In the genomic region with DNA sequence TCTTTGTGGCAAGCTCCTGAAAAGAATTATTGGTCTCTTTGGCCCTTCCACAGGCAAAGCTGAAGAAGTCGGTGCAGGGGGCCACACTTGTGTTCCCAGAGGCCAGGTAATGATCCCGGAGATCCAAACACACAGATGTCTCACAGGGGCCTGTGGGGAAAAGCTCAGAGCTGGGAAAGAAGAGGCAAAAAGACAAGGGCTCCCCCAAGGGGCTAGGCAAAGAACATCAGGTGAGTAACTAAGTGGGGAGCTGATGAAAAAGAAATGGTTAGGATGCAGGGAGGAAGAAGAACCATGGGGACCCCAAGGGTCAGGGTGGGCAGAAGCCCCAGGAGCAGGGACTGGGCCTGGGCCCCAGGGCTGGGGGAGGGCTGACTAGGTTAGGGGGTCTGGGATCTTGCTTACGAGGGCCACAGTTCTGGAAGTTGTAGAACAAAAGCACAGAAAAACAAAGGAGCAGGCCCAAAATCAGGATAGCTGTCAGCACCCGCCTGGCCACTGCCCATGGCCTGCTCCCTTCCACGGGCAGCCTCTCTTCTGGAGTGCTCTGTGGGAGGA, we compare ENCODE assay signal across 1 cellular context.
A peak's percentile ranks its signal among the peaks of the same experiment; 100 is the strongest.
TF ChIP-seq lines count a peak whose summit lies in the region.

No MANE protein-coding gene starts in this region.

TF ChIP-seq in K562, 482 proteins besides CTCF, POLR2A, EP300 and RAD21 (continued from another document):
- TF ChIP-seq, protein P1, sequence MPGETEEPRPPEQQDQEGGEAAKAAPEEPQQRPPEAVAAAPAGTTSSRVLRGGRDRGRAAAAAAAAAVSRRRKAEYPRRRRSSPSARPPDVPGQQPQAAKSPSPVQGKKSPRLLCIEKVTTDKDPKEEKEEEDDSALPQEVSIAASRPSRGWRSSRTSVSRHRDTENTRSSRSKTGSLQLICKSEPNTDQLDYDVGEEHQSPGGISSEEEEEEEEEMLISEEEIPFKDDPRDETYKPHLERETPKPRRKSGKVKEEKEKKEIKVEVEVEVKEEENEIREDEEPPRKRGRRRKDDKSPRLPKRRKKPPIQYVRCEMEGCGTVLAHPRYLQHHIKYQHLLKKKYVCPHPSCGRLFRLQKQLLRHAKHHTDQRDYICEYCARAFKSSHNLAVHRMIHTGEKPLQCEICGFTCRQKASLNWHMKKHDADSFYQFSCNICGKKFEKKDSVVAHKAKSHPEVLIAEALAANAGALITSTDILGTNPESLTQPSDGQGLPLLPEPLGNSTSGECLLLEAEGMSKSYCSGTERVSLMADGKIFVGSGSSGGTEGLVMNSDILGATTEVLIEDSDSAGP (CRISPR knock-in tag; IDR thresholded peaks at IDR 0.05), result no peak
- TF ChIP-seq, protein P2, sequence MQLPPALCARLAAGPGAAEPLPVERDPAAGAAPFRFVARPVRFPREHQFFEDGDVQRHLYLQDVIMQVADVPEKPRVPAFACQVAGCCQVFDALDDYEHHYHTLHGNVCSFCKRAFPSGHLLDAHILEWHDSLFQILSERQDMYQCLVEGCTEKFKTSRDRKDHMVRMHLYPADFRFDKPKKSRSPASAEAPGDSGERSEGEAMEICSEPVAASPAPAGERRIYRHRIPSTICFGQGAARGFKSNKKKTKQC (CRISPR knock-in tag; IDR thresholded peaks at IDR 0.05), result no peak
- TF ChIP-seq ELF2 (CRISPR knock-in tag; IDR thresholded peaks at IDR 0.05) (no peak), KAT7 (CRISPR knock-in tag; IDR thresholded peaks at IDR 0.05; ENCODE audit: borderline replicate concordance) (no peak), SAP30 (IDR thresholded peaks at IDR 0.05; ENCODE audit: borderline replicate concordance, insufficient read depth, low read depth, low read length, poor library complexity, severe bottlenecking) (no peak), ZFX (CRISPR knock-in tag; IDR thresholded peaks at IDR 0.05) (no peak), ZBTB33 (CRISPR knock-in tag; IDR thresholded peaks at IDR 0.05) (0 out of 2 replicates have a peak, but pooled peaks have one; percentile 24), ARID4B (CRISPR knock-in tag; IDR thresholded peaks at IDR 0.05) (no peak), ARID3A (IDR thresholded peaks at IDR 0.05; ENCODE audit: borderline replicate concordance, low read depth, low read length) (no peak), CAMTA2 (CRISPR knock-in tag; conservative IDR thresholded peaks at IDR 0.05) (no peak), SAFB (IDR thresholded peaks at IDR 0.05; ENCODE audit: borderline replicate concordance, low read depth, low read length) (no peak), MEF2D (tag; conservative IDR thresholded peaks at IDR 0.05; ENCODE audit: low read depth) (no peak), SIX5 (IDR thresholded peaks at IDR 0.05; ENCODE audit: borderline replicate concordance in 1 of 2, insufficient read depth in 1 of 2, low read depth in 1 of 2, low read length in 2 of 2) (no peak), DPF2 (IDR thresholded peaks at IDR 0.05) (no peak), FOXM1 (IDR thresholded peaks at IDR 0.05; ENCODE audit: low read depth) (no peak), FOXM1 (CRISPR knock-in tag; IDR thresholded peaks at IDR 0.05; ENCODE audit: low read depth) (0 out of 2 replicates have a peak, but pooled peaks have one; percentile 14), NEUROD1 (IDR thresholded peaks at IDR 0.05; ENCODE audit: borderline replicate concordance, low read depth, low read length, partially characterized antibody) (peak; percentile 14), HDAC3 (IDR thresholded peaks at IDR 0.05; ENCODE audit: borderline replicate concordance, partially characterized antibody) (no peak)
- TF ChIP-seq, protein P3, sequence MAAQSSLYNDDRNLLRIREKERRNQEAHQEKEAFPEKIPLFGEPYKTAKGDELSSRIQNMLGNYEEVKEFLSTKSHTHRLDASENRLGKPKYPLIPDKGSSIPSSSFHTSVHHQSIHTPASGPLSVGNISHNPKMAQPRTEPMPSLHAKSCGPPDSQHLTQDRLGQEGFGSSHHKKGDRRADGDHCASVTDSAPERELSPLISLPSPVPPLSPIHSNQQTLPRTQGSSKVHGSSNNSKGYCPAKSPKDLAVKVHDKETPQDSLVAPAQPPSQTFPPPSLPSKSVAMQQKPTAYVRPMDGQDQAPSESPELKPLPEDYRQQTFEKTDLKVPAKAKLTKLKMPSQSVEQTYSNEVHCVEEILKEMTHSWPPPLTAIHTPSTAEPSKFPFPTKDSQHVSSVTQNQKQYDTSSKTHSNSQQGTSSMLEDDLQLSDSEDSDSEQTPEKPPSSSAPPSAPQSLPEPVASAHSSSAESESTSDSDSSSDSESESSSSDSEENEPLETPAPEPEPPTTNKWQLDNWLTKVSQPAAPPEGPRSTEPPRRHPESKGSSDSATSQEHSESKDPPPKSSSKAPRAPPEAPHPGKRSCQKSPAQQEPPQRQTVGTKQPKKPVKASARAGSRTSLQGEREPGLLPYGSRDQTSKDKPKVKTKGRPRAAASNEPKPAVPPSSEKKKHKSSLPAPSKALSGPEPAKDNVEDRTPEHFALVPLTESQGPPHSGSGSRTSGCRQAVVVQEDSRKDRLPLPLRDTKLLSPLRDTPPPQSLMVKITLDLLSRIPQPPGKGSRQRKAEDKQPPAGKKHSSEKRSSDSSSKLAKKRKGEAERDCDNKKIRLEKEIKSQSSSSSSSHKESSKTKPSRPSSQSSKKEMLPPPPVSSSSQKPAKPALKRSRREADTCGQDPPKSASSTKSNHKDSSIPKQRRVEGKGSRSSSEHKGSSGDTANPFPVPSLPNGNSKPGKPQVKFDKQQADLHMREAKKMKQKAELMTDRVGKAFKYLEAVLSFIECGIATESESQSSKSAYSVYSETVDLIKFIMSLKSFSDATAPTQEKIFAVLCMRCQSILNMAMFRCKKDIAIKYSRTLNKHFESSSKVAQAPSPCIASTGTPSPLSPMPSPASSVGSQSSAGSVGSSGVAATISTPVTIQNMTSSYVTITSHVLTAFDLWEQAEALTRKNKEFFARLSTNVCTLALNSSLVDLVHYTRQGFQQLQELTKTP (IDR thresholded peaks at IDR 0.05; ENCODE audit: low read depth in 1 of 2, partially characterized antibody in 2 of 2), result no peak
